ENCODE assay signal across 1 cellular context in the genomic region with DNA sequence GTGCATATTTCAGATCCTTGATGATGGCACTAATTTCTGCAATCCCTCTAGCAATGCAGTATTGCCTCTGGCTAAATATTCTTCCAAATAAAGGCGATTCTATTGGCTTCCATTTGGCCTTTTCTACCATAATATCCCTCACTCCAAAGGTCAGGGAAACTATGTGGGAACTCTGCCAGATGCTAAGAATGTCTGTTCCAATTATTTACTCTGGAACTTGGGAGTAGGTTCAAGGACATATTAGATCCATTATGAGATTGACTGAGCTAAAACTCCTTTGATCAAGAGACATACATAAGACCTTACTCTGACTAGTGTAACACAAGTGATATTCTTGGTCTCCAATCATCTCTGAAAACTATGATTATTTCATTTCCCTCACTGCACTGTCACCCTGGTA.
A peak's percentile ranks its signal among the peaks of the same experiment; 100 is the strongest.
TF ChIP-seq lines count a peak whose summit lies in the region.

No MANE protein-coding gene starts in this region.

TF ChIP-seq in HepG2, 621 proteins besides CTCF, POLR2A, EP300 and RAD21 (continued from another document and continues in another):
- TF ChIP-seq, protein P1, sequence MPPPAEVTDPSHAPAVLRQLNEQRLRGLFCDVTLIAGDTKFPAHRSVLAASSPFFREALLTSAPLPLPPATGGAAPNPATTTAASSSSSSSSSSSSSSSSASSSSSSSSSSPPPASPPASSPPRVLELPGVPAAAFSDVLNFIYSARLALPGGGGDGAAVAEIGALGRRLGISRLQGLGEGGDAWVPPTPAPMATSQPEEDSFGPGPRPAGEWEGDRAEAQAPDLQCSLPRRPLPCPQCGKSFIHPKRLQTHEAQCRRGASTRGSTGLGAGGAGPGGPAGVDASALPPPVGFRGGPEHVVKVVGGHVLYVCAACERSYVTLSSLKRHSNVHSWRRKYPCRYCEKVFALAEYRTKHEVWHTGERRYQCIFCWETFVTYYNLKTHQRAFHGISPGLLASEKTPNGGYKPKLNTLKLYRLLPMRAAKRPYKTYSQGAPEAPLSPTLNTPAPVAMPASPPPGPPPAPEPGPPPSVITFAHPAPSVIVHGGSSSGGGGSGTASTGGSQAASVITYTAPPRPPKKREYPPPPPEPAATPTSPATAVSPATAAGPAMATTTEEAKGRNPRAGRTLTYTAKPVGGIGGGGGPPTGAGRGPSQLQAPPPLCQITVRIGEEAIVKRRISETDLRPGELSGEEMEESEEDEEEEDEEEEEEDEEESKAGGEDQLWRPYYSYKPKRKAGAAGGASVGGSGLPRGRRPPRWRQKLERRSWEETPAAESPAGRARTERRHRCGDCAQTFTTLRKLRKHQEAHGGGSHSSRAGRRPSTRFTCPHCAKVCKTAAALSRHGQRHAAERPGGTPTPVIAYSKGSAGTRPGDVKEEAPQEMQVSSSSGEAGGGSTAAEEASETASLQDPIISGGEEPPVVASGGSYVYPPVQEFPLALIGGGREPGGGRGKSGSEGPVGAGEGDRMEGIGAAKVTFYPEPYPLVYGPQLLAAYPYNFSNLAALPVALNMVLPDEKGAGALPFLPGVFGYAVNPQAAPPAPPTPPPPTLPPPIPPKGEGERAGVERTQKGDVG (CRISPR knock-in tag; IDR thresholded peaks at IDR 0.05; ENCODE audit: borderline replicate concordance), result no peak
- peak; percentile 70; the same call in 1 of the 2 replicates for TF ChIP-seq ZMYM2 (CRISPR knock-in tag; IDR thresholded peaks at IDR 0.05)
- TF ChIP-seq KDM1A (CRISPR knock-in tag; IDR thresholded peaks at IDR 0.05), result no peak
- TF ChIP-seq SRSF9 (IDR thresholded peaks at IDR 0.05; ENCODE audit: borderline replicate concordance, insufficient read depth, low read depth, low read length, poor library complexity, severe bottlenecking), result no peak
- no peak for TF ChIP-seq HINFP (CRISPR knock-in tag; IDR thresholded peaks at IDR 0.05; ENCODE audit: low read depth)
- no peak for TF ChIP-seq KMT2B (CRISPR knock-in tag; IDR thresholded peaks at IDR 0.05)
- TF ChIP-seq ARID4A (CRISPR knock-in tag; IDR thresholded peaks at IDR 0.05; ENCODE audit: borderline replicate concordance), result no peak
- no peak for TF ChIP-seq KMT2A (CRISPR knock-in tag; IDR thresholded peaks at IDR 0.05)
- TF ChIP-seq ZFP82 (CRISPR knock-in tag; IDR thresholded peaks at IDR 0.05; ENCODE audit: borderline replicate concordance), result no peak
- no peak for TF ChIP-seq ZNF773 (CRISPR knock-in tag; IDR thresholded peaks at IDR 0.05; ENCODE audit: borderline replicate concordance)
- TF ChIP-seq TEAD2 (CRISPR knock-in tag; IDR thresholded peaks at IDR 0.05), result no peak
- TF ChIP-seq TRIM24 (CRISPR knock-in tag; IDR thresholded peaks at IDR 0.05), result no peak
- peak; percentile 57; the same call in 1 of the 2 replicates for TF ChIP-seq SIX1 (CRISPR knock-in tag; IDR thresholded peaks at IDR 0.05; ENCODE audit: borderline replicate concordance)
- TF ChIP-seq NR2F2 (IDR thresholded peaks at IDR 0.05; ENCODE audit: borderline replicate concordance, low read depth), result peak; percentile 85
- no peak for TF ChIP-seq NFKBIZ (CRISPR knock-in tag; IDR thresholded peaks at IDR 0.05)
- peak; percentile 61; the same call in 1 of the 2 replicates for TF ChIP-seq ZNF503 (CRISPR knock-in tag; IDR thresholded peaks at IDR 0.05)
- TF ChIP-seq NAIF1 (CRISPR knock-in tag; IDR thresholded peaks at IDR 0.05; ENCODE audit: borderline replicate concordance), result 0 out of 2 replicates have a peak, but pooled peaks have one; percentile 39
- TF ChIP-seq RCOR2 (CRISPR knock-in tag; IDR thresholded peaks at IDR 0.05), result peak; percentile 74; the same call in 1 of the 2 replicates
- TF ChIP-seq CCDC6 (CRISPR knock-in tag; IDR thresholded peaks at IDR 0.05), result no peak
- no peak for TF ChIP-seq ZNF513 (CRISPR knock-in tag; conservative IDR thresholded peaks at IDR 0.05)
- no peak for TF ChIP-seq ZNF768 (CRISPR knock-in tag; IDR thresholded peaks at IDR 0.05)
- TF ChIP-seq, protein P2, sequence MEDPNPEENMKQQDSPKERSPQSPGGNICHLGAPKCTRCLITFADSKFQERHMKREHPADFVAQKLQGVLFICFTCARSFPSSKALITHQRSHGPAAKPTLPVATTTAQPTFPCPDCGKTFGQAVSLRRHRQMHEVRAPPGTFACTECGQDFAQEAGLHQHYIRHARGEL (CRISPR knock-in tag; IDR thresholded peaks at IDR 0.05), result no peak
- TF ChIP-seq TBX3 (IDR thresholded peaks at IDR 0.05; ENCODE audit: borderline replicate concordance), result peak; percentile 34; the same call in 1 of the 2 replicates
- peak; percentile 90 for TF ChIP-seq NR2F6 (IDR thresholded peaks at IDR 0.05)
- TF ChIP-seq NR2F6 (CRISPR knock-in tag; IDR thresholded peaks at IDR 0.05), result peak; percentile 95
- TF ChIP-seq ZKSCAN8 (CRISPR knock-in tag; IDR thresholded peaks at IDR 0.05; ENCODE audit: borderline replicate concordance), result 0 out of 2 replicates have a peak, but pooled peaks have one; percentile 52
- peak; percentile 91 for TF ChIP-seq MIXL1 (CRISPR knock-in tag; IDR thresholded peaks at IDR 0.05)
- TF ChIP-seq ATF7-NPFF (CRISPR knock-in tag; IDR thresholded peaks at IDR 0.05; ENCODE audit: low read depth), result no peak
- 0 out of 2 replicates have a peak, but pooled peaks have one; percentile 34 for TF ChIP-seq IRF2 (CRISPR knock-in tag; IDR thresholded peaks at IDR 0.05)
- TF ChIP-seq PPARG (CRISPR knock-in tag; conservative IDR thresholded peaks at IDR 0.05), result peak; percentile 79
- peak; percentile 97 for TF ChIP-seq ISL2 (CRISPR knock-in tag; IDR thresholded peaks at IDR 0.05)
- TF ChIP-seq GPN1 (CRISPR knock-in tag; IDR thresholded peaks at IDR 0.05; ENCODE audit: borderline replicate concordance), result no peak
- peak; percentile 83 for TF ChIP-seq HNF4G (IDR thresholded peaks at IDR 0.05; ENCODE audit: borderline replicate concordance, low read depth, low read length)
- TF ChIP-seq HNF4G (CRISPR knock-in tag; IDR thresholded peaks at IDR 0.05; ENCODE audit: borderline replicate concordance, low read depth), result no peak; the same call in 1 of the 2 replicates
- TF ChIP-seq KIAA2018 (CRISPR knock-in tag; IDR thresholded peaks at IDR 0.05; ENCODE audit: borderline replicate concordance), result no peak
- TF ChIP-seq CCAR2 (optimal IDR thresholded peaks at IDR 0.05; ENCODE audit: low read depth, low read length), result no peak
